Comparison of ENCODE assay signal across 8 cellular contexts in genomic region chr5:7868427-7868772, GRCh38. TPM values are rescaled to one million over a fixed set of nuclear protein-coding genes. Genes with fewer than 3 reads are reported as not detected.
DNase-seq lines count a peak whose midpoint lies in the region; ATAC-seq, FAIRE-seq and TF ChIP-seq lines count a peak whose summit lies in the region.

No MANE protein-coding gene starts in this region.

- H3K36me3 ChIP-seq in MG63 = peaks cover 69% of the 10 kb centered on the region

- no peaks in the 10 kb centered on the region for H3K27me3 ChIP-seq in MG63

- H3K27me3 Mint-ChIP-seq in naive B cell = no peaks in the 10 kb centered on the region

- H3K9me3 ChIP-seq in MG63 = no peaks in the 10 kb centered on the region

- H3K4me3 Mint-ChIP-seq in naive B cell = peak overlapping the region; percentile 94 to 97 (median 95)

- peaks cover under 1 to 4% of the 10 kb centered on the region in 2 donors for H3K36me3 Mint-ChIP-seq in naive B cell

- peaks cover 25 to 50% (median 50%) of the 10 kb centered on the region in 3 donors for H3K4me1 Mint-ChIP-seq in naive B cell

- H3K27ac ChIP-seq in coronary artery = peak overlapping the region; percentile 81 to 83

- H3K4me3 ChIP-seq in MG63 = peak overlapping the region; percentile 97
- H3K4me3 ChIP-seq in coronary artery = peak overlapping the region; percentile 90

- TF ChIP-seq CTCF in coronary artery (IDR thresholded peaks at IDR 0.05) = no peak

- peak; percentile 16 for FAIRE-seq in GM12891 (lab: Jason Lieb, UNC)

- no peaks in the 10 kb centered on the region for H3K9me3 Mint-ChIP-seq in naive B cell

- TF ChIP-seq POLR2A in GM12891 (IDR thresholded peaks at IDR 0.05; ENCODE audit: low read depth, low read length) = no peak

- no peak for ATAC-seq in naive B cell (ENCODE audit: low read depth in 2 of 2)
- no peak for ATAC-seq in HG03025 (IDR thresholded peaks at IDR 0.05; ENCODE audit: low FRiP score, unreplicated experiment)

- H3K27ac Mint-ChIP-seq in naive B cell = peak overlapping the region; percentile 76 to 96 (median 86)

- no peak for DNase-seq in GM12891 (ENCODE audit: insufficient read length, low spot score)
- DNase-seq in MG63 = no peak
- no peak for DNase-seq in coronary artery (ENCODE audit: low spot score)
- no peak for DNase-seq in naive B cell
- no peak for DNase-seq in NCI-H1092 (lab: John Stamatoyannopoulos, UW)
- DNase-seq in EL = no peak
- DNase-seq in posterior vena cava (ENCODE audit: low spot score) = no peak

- intact Hi-C loops in posterior vena cava (cut with DNase I) = no loop called here

TF ChIP-seq in GM12891, 5 proteins besides CTCF, POLR2A, EP300 and RAD21:
- TF ChIP-seq SPI1 (IDR thresholded peaks at IDR 0.05; ENCODE audit: low read depth, low read length) = no peak
- no peak for TF ChIP-seq PAX5 (IDR thresholded peaks at IDR 0.05; ENCODE audit: insufficient read depth, low read length, severe bottlenecking)
- TF ChIP-seq TAF1 (IDR thresholded peaks at IDR 0.05; ENCODE audit: low read depth, low read length) = no peak
- TF ChIP-seq POU2F2 (IDR thresholded peaks at IDR 0.05; ENCODE audit: low read depth, low read length) = no peak
- no peak for TF ChIP-seq POLR2AphosphoS5 (IDR thresholded peaks at IDR 0.05; ENCODE audit: low read depth, low read length)

RNA-seq across cellular contexts. Expression of gene FASTKD3, which starts 0.4 kb away (rescaled TPM):
- 7.6 TPM for polyA plus RNA-seq in GM12891 (2012; ENCODE audit: low read depth, missing spikeins)
- total RNA-seq in MG63 (2014; rRNA removed; shearing (Covaris generic); ENCODE audit: low replicate concordance) = 16.0 and 42.9 TPM in 2 replicates
- polyA plus RNA-seq in naive B cell (ENCODE audit: low read depth in 6 of 6) = 10 to 100 TPM in 5 of 6 donors, 1 to 10 TPM in 1; 9.2 to 22.1 (median 12.4) TPM
- total RNA-seq in posterior vena cava = 1 to 10 TPM; 5.7 to 7.6 TPM

RNA-seq across cellular contexts. Expression of gene MTRR, which starts 0.5 kb away (rescaled TPM):
- 28.2 TPM for polyA plus RNA-seq in GM12891 (2012; ENCODE audit: low read depth, missing spikeins)
- 60.8 and 74.4 TPM in 2 replicates for total RNA-seq in MG63 (2014; rRNA removed; shearing (Covaris generic); ENCODE audit: low replicate concordance)
- 10 to 100 TPM; 24.7 to 75.3 (median 31.3) TPM for polyA plus RNA-seq in naive B cell (ENCODE audit: low read depth in 6 of 6)
- 10 to 100 TPM; 41.2 to 43.0 TPM for total RNA-seq in posterior vena cava

RNA-seq across cellular contexts. Expression of gene CFAP90, which starts 17.5 kb away (rescaled TPM):
- not detected for polyA plus RNA-seq in GM12891 (2012; ENCODE audit: low read depth, missing spikeins)
- total RNA-seq in MG63 (2014; rRNA removed; shearing (Covaris generic); ENCODE audit: low replicate concordance) = not detected in 2 replicates
- polyA plus RNA-seq in naive B cell (ENCODE audit: low read depth in 6 of 6) = not detected
- under 1 TPM in 1 of 2 donors, not detected in 1; 0.14 TPM for total RNA-seq in posterior vena cava
